Comparison of ENCODE assay signal across 8 cellular contexts in the genomic region with DNA sequence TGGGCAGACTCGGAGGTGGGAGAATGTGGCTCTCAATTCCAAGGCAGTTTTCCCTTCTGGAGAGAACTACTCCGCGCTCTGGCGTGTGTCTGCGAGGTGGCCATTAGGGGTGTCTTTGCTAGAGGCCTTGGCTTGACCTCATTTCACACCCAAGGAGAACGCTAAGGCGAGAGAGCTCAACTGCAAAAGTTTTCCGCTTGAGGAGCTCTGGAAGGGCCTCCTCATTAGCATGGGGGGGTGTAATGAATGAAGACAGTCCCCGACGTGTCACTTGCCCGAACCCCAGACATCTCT.
DNase-seq lines count a peak whose midpoint lies in the region; ATAC-seq lines count a peak whose summit lies in the region.

No MANE protein-coding gene starts in this region.

- H3K27ac Mint-ChIP-seq in activated naive CD8-positive, alpha-beta T cell treated with anti-CD3 and anti-CD28 coated beads, Interleukin-2, amount 50 U/mL, for 24 hours = peak overlapping the region; percentile 98
- peak overlapping the region; percentile 97 for H3K27ac Mint-ChIP-seq in stimulated activated memory B cell treated with anti-CD40 and anti-IgM and Interleukin-4, amounts not matched to agents 10 μg/mL and 1 μg/mL and 100 μg/mL, for 72 hours

- peak overlapping the region; percentile 72 for H3K4me3 ChIP-seq in iPS-11a (ENCODE audit: low read depth, low read length)

- peaks cover 20% of the 10 kb centered on the region for H3K9me3 Mint-ChIP-seq in activated naive CD8-positive, alpha-beta T cell treated with anti-CD3 and anti-CD28 coated beads, Interleukin-2, amount 50 U/mL, for 24 hours
- H3K9me3 Mint-ChIP-seq in stimulated activated memory B cell treated with anti-CD40 and anti-IgM and Interleukin-4, amounts not matched to agents 10 μg/mL and 1 μg/mL and 100 μg/mL, for 72 hours = peaks cover 14% of the 10 kb centered on the region

- peaks cover 46% of the 10 kb centered on the region for H3K4me1 Mint-ChIP-seq in activated naive CD8-positive, alpha-beta T cell treated with anti-CD3 and anti-CD28 coated beads, Interleukin-2, amount 50 U/mL, for 24 hours
- H3K4me1 Mint-ChIP-seq in stimulated activated memory B cell treated with anti-CD40 and anti-IgM and Interleukin-4, amounts not matched to agents 10 μg/mL and 1 μg/mL and 100 μg/mL, for 72 hours = peaks cover 42% of the 10 kb centered on the region

- H3K27me3 Mint-ChIP-seq in activated naive CD8-positive, alpha-beta T cell treated with anti-CD3 and anti-CD28 coated beads, Interleukin-2, amount 50 U/mL, for 24 hours = no peaks in the 10 kb centered on the region
- no peaks in the 10 kb centered on the region for H3K27me3 Mint-ChIP-seq in stimulated activated memory B cell treated with anti-CD40 and anti-IgM and Interleukin-4, amounts not matched to agents 10 μg/mL and 1 μg/mL and 100 μg/mL, for 72 hours

- H3K36me3 Mint-ChIP-seq in activated naive CD8-positive, alpha-beta T cell treated with anti-CD3 and anti-CD28 coated beads, Interleukin-2, amount 50 U/mL, for 24 hours (ENCODE audit: low read depth) = peaks cover 36% of the 10 kb centered on the region
- H3K36me3 Mint-ChIP-seq in stimulated activated memory B cell treated with anti-CD40 and anti-IgM and Interleukin-4, amounts not matched to agents 10 μg/mL and 1 μg/mL and 100 μg/mL, for 72 hours = peaks cover 4% of the 10 kb centered on the region

- DNase-seq in COR-L47 (lab: John Stamatoyannopoulos, UW) (peak; percentile 63), SHP77 (lab: John Stamatoyannopoulos, UW) (no peak)
- DNase-seq in activated naive CD8-positive, alpha-beta T cell treated with anti-CD3 and anti-CD28 coated beads, Interleukin-2, amount 50 U/mL, for 24 hours = no peak
- no peak for DNase-seq in effector CD4-positive, alpha-beta T cell

- ATAC-seq in GM19438 (IDR thresholded peaks at IDR 0.05; ENCODE audit: low read depth, unreplicated experiment) = peak; percentile 11
- ATAC-seq in HG03521 (IDR thresholded peaks at IDR 0.05; ENCODE audit: unreplicated experiment) = peak; percentile 9
- peak; percentile 17 for ATAC-seq in activated naive CD8-positive, alpha-beta T cell treated with anti-CD3 and anti-CD28 coated beads, Interleukin-2, amount 50 U/mL, for 24 hours
- peak; percentile 55 for ATAC-seq in stimulated activated memory B cell treated with anti-CD40 and anti-IgM and Interleukin-4, amounts not matched to agents 10 μg/mL and 1 μg/mL and 100 μg/mL, for 72 hours

- H3K4me3 Mint-ChIP-seq in activated naive CD8-positive, alpha-beta T cell treated with anti-CD3 and anti-CD28 coated beads, Interleukin-2, amount 50 U/mL, for 24 hours = peak overlapping the region; percentile 91
- H3K4me3 Mint-ChIP-seq in stimulated activated memory B cell treated with anti-CD40 and anti-IgM and Interleukin-4, amounts not matched to agents 10 μg/mL and 1 μg/mL and 100 μg/mL, for 72 hours = peak overlapping the region; percentile 95
